In genomic region chr10:6136215-6137201, GRCh38 we compare ENCODE assay signal across 9 cellular contexts. TPM values are rescaled to one million over a fixed set of nuclear protein-coding genes. Genes with fewer than 3 reads are reported as not detected.
DNase-seq lines count a peak whose midpoint lies in the region; ATAC-seq and TF ChIP-seq lines count a peak whose summit lies in the region.
"Had no signal": no experiment of that assay in that cellular context is flagged by ENCODE, and none has a peak within 500 bp of the region (broad histone marks: within the 10 kb centered on the region; RNA-seq: fewer than 3 reads in every experiment).

No MANE protein-coding gene starts in this region.

- no peaks in the 10 kb centered on the region for H3K27me3 ChIP-seq in CD8-positive, alpha-beta T cell (ENCODE audit: insufficient read depth, low read length)
- no peaks in the 10 kb centered on the region; the same call in 1 of the 2 replicates for H3K27me3 ChIP-seq in PC-9 (ENCODE audit: insufficient read depth, low read depth)

- no TSS peak for BruUV-seq in PC-9 (replicated peaks; lab: Mats Ljungman, UMichigan)

- peaks cover 8% of the 10 kb centered on the region for H3K27me3 Mint-ChIP-seq in CD8-positive, alpha-beta T cell (ENCODE audit: low read depth)

- no peaks in the 10 kb centered on the region for H3K36me3 Mint-ChIP-seq in CD8-positive, alpha-beta T cell

- no peaks in the 10 kb centered on the region for H4K20me1 ChIP-seq in PC-9 (ENCODE audit: insufficient read depth)

- POLR2A ChIA-PET in CD8-positive, alpha-beta T cell (lab: Charles Lee), result interaction anchor here (0.6 to 1.2 kb wide), 4 partner anchors 16 to 1008 kb away, joined by 3 to 4 read pairs (median 3); no protein-coding TSS in a partner anchor
- POLR2A ChIA-PET in PC-9 (lab: Charles Lee; ENCODE audit: unreplicated experiment), result interaction anchor here (0.6 to 0.7 kb wide), 4 partner anchors 11 to 66 kb away, joined by 3 read pairs; partner anchors contain the start of gene PFKFB3

- peak; percentile 27 for ATAC-seq in CD8-positive, alpha-beta T cell
- ATAC-seq in GM21529 (IDR thresholded peaks at IDR 0.05; ENCODE audit: unreplicated experiment) (peak; percentile 60), HG03097 (IDR thresholded peaks at IDR 0.05; ENCODE audit: low FRiP score, unreplicated experiment) (no peak), HG02884 (IDR thresholded peaks at IDR 0.05; ENCODE audit: unreplicated experiment) (no peak)

- no peaks in the 10 kb centered on the region for H3K9me2 ChIP-seq in PC-9 (ENCODE audit: insufficient read depth)

- no peak overlapping the region for H3K27ac Mint-ChIP-seq in CD8-positive, alpha-beta T cell

- peak overlapping the region; percentile 46; the same call in 1 of the 2 replicates for H3K4me2 ChIP-seq in PC-9

- H3K4me3 Mint-ChIP-seq in CD8-positive, alpha-beta T cell, result no peak overlapping the region

- no peak overlapping the region for H2AFZ ChIP-seq in PC-9

- no peaks in the 10 kb centered on the region for H3K9me3 Mint-ChIP-seq in CD8-positive, alpha-beta T cell

- no peak for DNase-seq in CD8-positive, alpha-beta T cell
- DNase-seq in PC-9 (no peak), choroid plexus epithelial cell (ENCODE audit: low read depth) (peak; percentile 58), HuH-7.5 (ENCODE audit: low spot score) (no peak), NCI-H510A treated with DMSO at 0.1 percent for 48 hours (lab: John Stamatoyannopoulos, UW) (no peak)

- no peak overlapping the region for H3K4me3 ChIP-seq in CD8-positive, alpha-beta T cell (ENCODE audit: low read depth, low read length)
- H3K4me3 ChIP-seq in PC-9 (no peak overlapping the region), choroid plexus epithelial cell (ENCODE audit: low read depth, low read length) (no peak overlapping the region)

- no peaks in the 10 kb centered on the region for H3K79me2 ChIP-seq in PC-9 (ENCODE audit: low read depth)

- H3K4me1 Mint-ChIP-seq in CD8-positive, alpha-beta T cell (ENCODE audit: low read depth), result peaks cover 25% of the 10 kb centered on the region

- no peak for TF ChIP-seq CTCF in CD8-positive, alpha-beta T cell (IDR thresholded peaks at IDR 0.05)
- TF ChIP-seq CTCF in PC-9 (conservative IDR thresholded peaks at IDR 0.05), result no peak
- TF ChIP-seq CTCF in choroid plexus epithelial cell (conservative IDR thresholded peaks at IDR 0.05; ENCODE audit: low read depth, low read length), result peak; percentile 27

- no peak overlapping the region for H3K27ac ChIP-seq in CD8-positive, alpha-beta T cell (ENCODE audit: low read depth, low read length)
- H3K27ac ChIP-seq in PC-9, result no peak overlapping the region
- H3K27ac ChIP-seq: HL-60 had no signal

- H3K4me1 ChIP-seq in CD8-positive, alpha-beta T cell (ENCODE audit: insufficient read depth, low read length), result peaks cover 14% of the 10 kb centered on the region
- peaks cover 5% of the 10 kb centered on the region; the same call in 1 of the 2 replicates for H3K4me1 ChIP-seq in PC-9 (replicated peaks; ENCODE audit: insufficient read depth)

- intact Hi-C loops in CD8-positive, alpha-beta T cell (cut with DNase I, micrococcal nuclease), result no loop called here
- intact Hi-C loops in PC-9 (cut with micrococcal nuclease; ENCODE audit: unreplicated experiment), result no loop called here

- no peaks in the 10 kb centered on the region for H3F3A ChIP-seq in PC-9 (ENCODE audit: insufficient read depth, low read depth)

- H3K36me3 ChIP-seq in CD8-positive, alpha-beta T cell (ENCODE audit: insufficient read depth, low read length), result no peaks in the 10 kb centered on the region
- H3K36me3 ChIP-seq in PC-9 (ENCODE audit: low read depth), result no peaks in the 10 kb centered on the region

- CTCF ChIA-PET in CD8-positive, alpha-beta T cell (lab: Charles Lee), result interaction anchor here (1.1 to 4.5 kb wide), 6 partner anchors 15 to 269 kb away, joined by 4 to 22 read pairs (median 6); partner anchors contain the start of gene PFKFB3
- CTCF ChIA-PET in PC-9 (lab: Charles Lee), result interaction anchor here (0.5 kb wide), 1 partner anchor 53 kb away, joined by 5 read pairs; no protein-coding TSS in a partner anchor

- H3K9me3 ChIP-seq in CD8-positive, alpha-beta T cell (ENCODE audit: low read length), result no peaks in the 10 kb centered on the region
- H3K9me3 ChIP-seq in PC-9 (ENCODE audit: insufficient read depth, low read depth), result no peaks in the 10 kb centered on the region

RNA-seq across cellular contexts. Expression of gene RBM17, which starts 47.7 kb away (rescaled TPM):
- total RNA-seq in CD8-positive, alpha-beta T cell, result 100 to 1,000 TPM; 151 to 160 TPM
- 98.2 and 131 TPM in 2 replicates for total RNA-seq in PC-9 (2021)

Comparison
In these comparisons a context has a peak if more than half of its experiments do, and no peak if none do; other contexts are left out.
1. ATAC-seq: peak in CD8-positive, alpha-beta T cell (single experiment) and GM21529 (single experiment); none in HG03097 (single experiment) and HG02884 (single experiment).